ENCODE assay signal across 8 cellular contexts in the genomic region with DNA sequence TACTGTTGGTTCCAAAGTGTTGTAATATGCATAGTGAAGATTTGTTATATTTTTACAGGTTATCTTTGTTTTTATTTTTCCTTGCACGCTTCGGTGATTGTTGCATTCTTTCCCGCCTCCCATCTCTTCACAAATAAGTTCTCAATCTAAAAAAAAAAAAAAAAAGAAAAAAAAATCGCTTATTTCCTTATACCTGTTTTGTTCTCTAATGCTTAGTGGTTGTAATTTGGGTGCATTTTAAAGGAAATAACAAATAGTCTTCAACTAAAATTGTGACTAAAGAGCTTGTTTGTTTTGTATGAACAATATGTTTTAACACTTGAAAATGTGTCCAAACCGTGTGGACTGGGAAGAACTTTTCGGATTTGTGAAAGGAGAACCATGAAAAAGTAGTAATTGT. TPM values are rescaled to one million over a fixed set of nuclear protein-coding genes. Genes with fewer than 3 reads are reported as not detected.
A peak's percentile ranks its signal among the peaks of the same experiment; 100 is the strongest.
DNase-seq lines count a peak whose midpoint lies in the region; ATAC-seq and TF ChIP-seq lines count a peak whose summit lies in the region.

No MANE protein-coding gene starts in this region.

- no peaks in the 10 kb centered on the region for H3K9me3 ChIP-seq in iPS-18c (ENCODE audit: control insufficient read depth, insufficient read depth, low read length)
- H3K9me3 ChIP-seq in stomach = no peaks in the 10 kb centered on the region

- H3K4me1 Mint-ChIP-seq in T-helper 1 cell treated with Interleukin-12 subunit alpha and Interleukin-12 subunit beta and Interleukin-4 antibody, amounts not matched to agents 30 μg/mL and 1 μg/mL, for 36 hours (ENCODE audit: low read depth) = peaks cover 43% of the 10 kb centered on the region
- H3K4me1 Mint-ChIP-seq in activated T-helper 17 cell treated with anti-CD3 and anti-CD28 coated beads, Interleukin-2, amount 50 U/mL, for 72 hours = peaks cover 16% of the 10 kb centered on the region

- no peak for TF ChIP-seq EP300 in stomach (IDR thresholded peaks at IDR 0.05)

- no peak for DNase-seq in T-helper 1 cell
- DNase-seq in stomach = no peak

- H3K36me3 ChIP-seq in stomach = no peaks in the 10 kb centered on the region

- H3K9me3 Mint-ChIP-seq in T-helper 1 cell treated with Interleukin-12 subunit alpha and Interleukin-12 subunit beta and Interleukin-4 antibody, amounts not matched to agents 30 μg/mL and 1 μg/mL, for 36 hours = no peaks in the 10 kb centered on the region
- H3K9me3 Mint-ChIP-seq in activated T-helper 17 cell treated with anti-CD3 and anti-CD28 coated beads, Interleukin-2, amount 50 U/mL, for 72 hours = no peaks in the 10 kb centered on the region

- no peaks in the 10 kb centered on the region for H3K27me3 ChIP-seq in stomach

- peaks cover 24 to 64% (median 46%) of the 10 kb centered on the region in 4 donors for H3K4me1 ChIP-seq in stomach

- no peak for TF ChIP-seq POLR2A in stomach (IDR thresholded peaks at IDR 0.05)

- peak overlapping the region; percentile 97 for H3K27ac Mint-ChIP-seq in T-helper 1 cell treated with Interleukin-12 subunit alpha and Interleukin-12 subunit beta and Interleukin-4 antibody, amounts not matched to agents 30 μg/mL and 1 μg/mL, for 36 hours
- H3K27ac Mint-ChIP-seq in activated T-helper 17 cell treated with anti-CD3 and anti-CD28 coated beads, Interleukin-2, amount 50 U/mL, for 72 hours = peak overlapping the region; percentile 98

- 1 to 4% (median 3%) methylated on average over 6 of the region's 6 CpGs for WGBS in stomach, 5 donors

- H3K36me3 Mint-ChIP-seq in T-helper 1 cell treated with Interleukin-12 subunit alpha and Interleukin-12 subunit beta and Interleukin-4 antibody, amounts not matched to agents 30 μg/mL and 1 μg/mL, for 36 hours (ENCODE audit: low read depth) = peaks cover 12% of the 10 kb centered on the region
- peaks cover 62% of the 10 kb centered on the region for H3K36me3 Mint-ChIP-seq in activated T-helper 17 cell treated with anti-CD3 and anti-CD28 coated beads, Interleukin-2, amount 50 U/mL, for 72 hours (ENCODE audit: low read depth)

- intact Hi-C loops in stomach (cut with DNase I; ENCODE audit: low total_unique reads) = no loop called here

- no peak for TF ChIP-seq CTCF in stomach (IDR thresholded peaks at IDR 0.05)

- ATAC-seq in activated T-helper 17 cell treated with anti-CD3 and anti-CD28 coated beads, Interleukin-2, amount 50 U/mL, for 72 hours (replicated peaks) = no peak
- ATAC-seq in GM21737 (IDR thresholded peaks at IDR 0.05; ENCODE audit: unreplicated experiment) (no peak), GM19463 (IDR thresholded peaks at IDR 0.05; ENCODE audit: unreplicated experiment) (no peak), GM18511 (IDR thresholded peaks at IDR 0.05; ENCODE audit: unreplicated experiment) (no peak)

- H3K4me3 ChIP-seq in iPS-18c (ENCODE audit: insufficient read depth, low read depth, low read length) (peak overlapping the region; percentile 99), stomach (peak overlapping the region; percentile 85 to 94 (median 87))

- peak overlapping the region in 4 of 5 donors; percentile 97 to 99 (median 99) for H3K27ac ChIP-seq in stomach

- H3K27me3 Mint-ChIP-seq in T-helper 1 cell treated with Interleukin-12 subunit alpha and Interleukin-12 subunit beta and Interleukin-4 antibody, amounts not matched to agents 30 μg/mL and 1 μg/mL, for 36 hours (ENCODE audit: low read depth) = no peaks in the 10 kb centered on the region
- no peaks in the 10 kb centered on the region for H3K27me3 Mint-ChIP-seq in activated T-helper 17 cell treated with anti-CD3 and anti-CD28 coated beads, Interleukin-2, amount 50 U/mL, for 72 hours

- peak overlapping the region; percentile 94 for H3K4me3 Mint-ChIP-seq in T-helper 1 cell treated with Interleukin-12 subunit alpha and Interleukin-12 subunit beta and Interleukin-4 antibody, amounts not matched to agents 30 μg/mL and 1 μg/mL, for 36 hours
- peak overlapping the region; percentile 95 for H3K4me3 Mint-ChIP-seq in activated T-helper 17 cell treated with anti-CD3 and anti-CD28 coated beads, Interleukin-2, amount 50 U/mL, for 72 hours

RNA-seq across cellular contexts. Expression of a gene that starts 1.5 kb away (rescaled TPM):
- 100 to 1,000 TPM; 171 to 197 TPM for total RNA-seq in activated T-helper 17 cell treated with anti-CD3 and anti-CD28 coated beads, Interleukin-2, amount 50 U/mL, for 72 hours
- total RNA-seq in stomach = 100 to 1,000 TPM in 2 of 5 donors, 10 to 100 TPM in 3; 29.2 to 175 (median 46.0) TPM
- 10 to 100 TPM; 11.6 to 16.6 (median 16.1) TPM for polyA plus RNA-seq in stomach
